In the genomic region with DNA sequence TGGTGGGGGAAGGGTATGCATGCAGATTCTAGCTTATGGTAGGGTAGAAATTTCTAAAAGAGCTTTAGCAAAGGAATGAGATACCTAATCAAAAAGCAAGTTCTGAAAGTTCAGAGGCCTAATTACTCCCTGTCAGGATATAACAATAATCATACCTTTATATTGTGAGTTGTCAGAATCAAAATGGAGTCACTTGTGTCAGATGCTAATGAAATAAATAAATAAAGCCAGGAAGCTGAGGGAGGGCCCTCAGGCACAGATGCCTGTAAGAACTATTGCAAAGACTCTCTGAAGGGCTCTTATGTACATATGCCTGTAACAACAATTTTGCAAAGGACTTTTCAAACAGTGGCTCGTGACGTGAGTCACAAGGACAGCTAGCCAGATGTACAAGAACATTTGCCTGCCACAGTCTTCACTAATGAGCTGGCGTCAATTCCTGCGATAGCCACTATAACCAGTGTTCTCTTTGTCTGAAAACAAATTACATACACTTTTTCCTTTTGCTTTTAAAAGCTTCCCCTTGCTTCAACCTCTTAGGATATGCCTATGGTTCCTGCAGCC, we compare ENCODE assay signal across 16 cellular contexts. TPM values are rescaled to one million over a fixed set of nuclear protein-coding genes. Genes with fewer than 3 reads are reported as not detected.
DNase-seq lines count a peak whose midpoint lies in the region; ATAC-seq and TF ChIP-seq lines count a peak whose summit lies in the region.
"Had no signal": no experiment of that assay in that cellular context is flagged by ENCODE, and none has a peak within 500 bp of the region (broad histone marks: within the 10 kb centered on the region; RNA-seq: fewer than 3 reads in every experiment).

No MANE protein-coding gene starts in this region.

- TF ChIP-seq CTCF in MCF 10A (IDR thresholded peaks at IDR 0.05; ENCODE audit: unreplicated experiment) (no peak), breast epithelium (IDR thresholded peaks at IDR 0.05) (no peak), PC-3 (conservative IDR thresholded peaks at IDR 0.05; ENCODE audit: low read depth, low read length) (no peak), fibroblast of pulmonary artery (IDR thresholded peaks at IDR 0.05; ENCODE audit: low read length, missing control alignments) (no peak)

- no TSS peak for BruUV-seq in MCF 10A (replicated peaks; lab: Mats Ljungman, UMichigan)
- BruUV-seq in PC-3 (replicated peaks; lab: Mats Ljungman, UMichigan), result no TSS peak

- no peaks in the 10 kb centered on the region for H3K79me2 ChIP-seq in PC-3 (ENCODE audit: low read length)

- H3K9me3 ChIP-seq in breast epithelium (no peaks in the 10 kb centered on the region), PC-3 (ENCODE audit: low read length) (no peaks in the 10 kb centered on the region)
- H3K9me3 ChIP-seq: esophagus squamous epithelium, psoas muscle had no signal

- no peak overlapping the region for H2AFZ ChIP-seq in PC-3 (ENCODE audit: low read length)
- H2AFZ ChIP-seq: GM23338 had no signal

- no peak overlapping the region for H3K4me3 Mint-ChIP-seq in MCF 10A (ENCODE audit: unreplicated experiment)
- H3K4me3 Mint-ChIP-seq: GM23338 had no signal

- H3K9ac ChIP-seq in PC-3 (ENCODE audit: low read length), result no peak overlapping the region

- peaks cover 2% of the 10 kb centered on the region for H3K4me1 Mint-ChIP-seq in MCF 10A (ENCODE audit: insufficient read depth, unreplicated experiment)
- H3K4me1 Mint-ChIP-seq: GM23338 had no signal

- no peaks in the 10 kb centered on the region for H3K36me3 Mint-ChIP-seq in MCF 10A (ENCODE audit: insufficient read depth, unreplicated experiment)

- no peaks in the 10 kb centered on the region for H3K27me3 ChIP-seq in breast epithelium
- H3K27me3 ChIP-seq in PC-3 (ENCODE audit: low read length), result no peaks in the 10 kb centered on the region
- H3K27me3 ChIP-seq: esophagus squamous epithelium had no signal

- no peaks in the 10 kb centered on the region for H4K20me1 ChIP-seq in PC-3 (ENCODE audit: low read length)

- H3K9me3 Mint-ChIP-seq in MCF 10A (ENCODE audit: unreplicated experiment), result no peaks in the 10 kb centered on the region
- H3K9me3 Mint-ChIP-seq: GM23338 had no signal

- intact Hi-C loops in MCF 10A (cut with micrococcal nuclease) (no loop called here), breast epithelium (cut with DNase I; ENCODE audit: low total_unique reads) (no loop called here), PC-3 (cut with micrococcal nuclease) (no loop called here)

- no peaks in the 10 kb centered on the region for H3K4me1 ChIP-seq in breast epithelium
- H3K4me1 ChIP-seq in PC-3 (ENCODE audit: insufficient read depth, low read length), result peaks cover 9% of the 10 kb centered on the region

- H3K27ac Mint-ChIP-seq in MCF 10A (ENCODE audit: low read depth, unreplicated experiment), result no peak overlapping the region
- H3K27ac Mint-ChIP-seq: GM23338 had no signal

- DNase-seq in MCF 10A (ENCODE audit: unreplicated experiment) (peak; percentile 39), breast epithelium (ENCODE audit: low spot score in 2 of 2) (no peak), PC-3 (peak; percentile 41), fibroblast of pulmonary artery (ENCODE audit: low read depth) (peak; percentile 64), NOMO-1 treated with dmso at 0.1 percent for 144 hours (lab: John Stamatoyannopoulos, UW; ENCODE audit: unreplicated experiment) (no peak)
- no peak for DNase-seq in effector CD4-positive, alpha-beta T cell
- DNase-seq: DND-41; esophagus squamous epithelium; NCI-H526; psoas muscle; Right ventricle myocardium superior; stimulated activated CD4-positive, alpha-beta T cell treated with anti-CD3 and anti-CD28 coated beads, Interleukin-2, amount 100 ng/mL, for 24 hours had no signal

- CTCF ChIA-PET in MCF 10A (lab: Yijun Ruan, JAX) (interaction anchor here (0.5 to 0.9 kb wide), 3 partner anchors 14 to 62 kb away, joined by 3 to 4 read pairs (median 3); no protein-coding TSS in a partner anchor), PC-3 (lab: Charles Lee) (interaction anchor here (0.7 kb wide), 1 partner anchor 99 kb away, joined by 3 read pairs; no protein-coding TSS in a partner anchor)

- no peak overlapping the region for H3K4me3 ChIP-seq in breast epithelium
- no peak overlapping the region for H3K4me3 ChIP-seq in PC-3 (ENCODE audit: low read length)
- no peak overlapping the region for H3K4me3 ChIP-seq in fibroblast of pulmonary artery (replicated peaks; ENCODE audit: low read depth, low read length)
- H3K4me3 ChIP-seq: esophagus squamous epithelium, GM12878, GM23338, psoas muscle had no signal

- no peaks in the 10 kb centered on the region for H3K27me3 Mint-ChIP-seq in MCF 10A (ENCODE audit: insufficient read depth, unreplicated experiment)

- no peaks in the 10 kb centered on the region for H3K36me3 ChIP-seq in breast epithelium
- no peaks in the 10 kb centered on the region for H3K36me3 ChIP-seq in PC-3 (ENCODE audit: low read depth, low read length)
- H3K36me3 ChIP-seq: esophagus squamous epithelium had no signal

- TF ChIP-seq POLR2A in breast epithelium (IDR thresholded peaks at IDR 0.05), result no peak

- POLR2A ChIA-PET in MCF 10A (lab: Yijun Ruan, JAX) (no interaction called here), PC-3 (lab: Charles Lee; ENCODE audit: unreplicated experiment) (interaction anchor here (0.6 kb wide), 1 partner anchor 224 kb away, joined by 3 read pairs; no protein-coding TSS in a partner anchor)

- H3K9me2 ChIP-seq in PC-3 (replicated peaks; ENCODE audit: low read length), result no peaks in the 10 kb centered on the region

- H3K27ac ChIP-seq in breast epithelium, result no peak overlapping the region
- no peak overlapping the region for H3K27ac ChIP-seq in PC-3 (ENCODE audit: low read length)
- H3K27ac ChIP-seq: esophagus squamous epithelium, psoas muscle had no signal

- H3K4me2 ChIP-seq in PC-3 (ENCODE audit: low read length), result no peak overlapping the region
- H3K4me2 ChIP-seq: GM23338 had no signal

- ATAC-seq in PC-3 (peak; percentile 48; the same call in 1 of the 2 replicates), GM21381 (IDR thresholded peaks at IDR 0.05; ENCODE audit: unreplicated experiment) (no peak), HG03280 (IDR thresholded peaks at IDR 0.05; ENCODE audit: unreplicated experiment) (no peak)
- ATAC-seq: GM12878, GM23338, psoas muscle had no signal

- no peaks in the 10 kb centered on the region for H3F3A ChIP-seq in PC-3 (ENCODE audit: low read length, unreplicated experiment)

RNA-seq across cellular contexts. Expression of a gene that starts 27.4 kb away (rescaled TPM):
- total RNA-seq in MCF 10A (2022) (not detected in 2 replicates), breast epithelium (1 to 10 TPM in 2 of 3 donors, not detected in 1; 1.3 to 7.2 TPM), PC-3 (2014; rRNA removed) (not detected in 2 replicates)
- total RNA-seq: esophagus squamous epithelium, GM12878, GM23338, Right ventricle myocardium superior had no signal

Comparison
In these comparisons a context has a peak if more than half of its experiments do, and no peak if none do; other contexts are left out.
1. DNase-seq: peak in MCF 10A (single experiment), PC-3 (single experiment) and fibroblast of pulmonary artery (single experiment); none in breast epithelium (0 of 2), effector CD4-positive, alpha-beta T cell (single experiment) and NOMO-1 treated with dmso at 0.1 percent for 144 hours (single experiment).